1 cellular context compared by ENCODE assay signal in genomic region chr20:33894798-33895197, GRCh38.
TF ChIP-seq lines count a peak whose summit lies in the region.

No MANE protein-coding gene starts in this region.

TF ChIP-seq in GM23338, 12 proteins besides CTCF, POLR2A, EP300 and RAD21 (continued from another document):
- TF ChIP-seq ZNF462 (CRISPR knock-in tag; IDR thresholded peaks at IDR 0.05) (no peak), JUNB (IDR thresholded peaks at IDR 0.05; ENCODE audit: unreplicated experiment) (no peak), POLR2AphosphoS5 (IDR thresholded peaks at IDR 0.05; ENCODE audit: low read depth) (no peak), ZNF114 (CRISPR knock-in tag; IDR thresholded peaks at IDR 0.05) (no peak), EZH2 (IDR thresholded peaks at IDR 0.05; ENCODE audit: low read depth, unreplicated experiment) (no peak)
